In the genomic region with DNA sequence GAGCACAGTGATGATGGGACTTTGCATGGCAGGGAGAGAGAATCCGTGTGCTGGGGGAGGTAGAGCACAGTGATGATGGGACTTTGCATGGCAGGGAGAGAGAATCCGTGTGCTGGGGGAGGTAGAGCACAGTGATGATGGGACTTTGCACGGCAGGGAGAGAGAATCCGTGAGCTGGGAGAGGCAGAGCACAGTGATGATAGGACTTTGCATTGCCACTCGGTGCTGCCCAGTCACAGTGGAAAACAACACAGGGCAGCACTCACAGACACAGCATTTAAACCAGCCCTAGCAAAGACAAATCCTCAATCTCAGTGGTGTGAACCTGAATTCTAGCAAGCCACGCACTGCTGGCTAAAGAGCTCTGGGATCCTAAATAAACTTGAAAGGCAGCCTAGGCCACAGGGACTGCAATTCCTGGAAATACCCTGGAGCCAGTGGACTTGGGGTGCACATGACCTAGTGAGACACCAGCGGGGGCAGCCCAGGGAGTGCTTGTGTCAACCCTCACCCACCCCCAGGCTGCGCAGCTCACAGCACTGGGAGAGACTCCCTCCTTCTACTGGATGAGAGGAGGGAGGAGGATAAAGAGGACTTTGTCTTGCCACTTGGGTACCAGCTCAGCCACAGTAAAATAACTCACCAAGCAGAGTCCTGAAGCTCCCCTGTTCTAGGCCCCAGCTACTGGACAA, we compare ENCODE assay signal across 20 cellular contexts. TPM values are rescaled to one million over a fixed set of nuclear protein-coding genes. Genes with fewer than 3 reads are reported as not detected.
A peak's percentile ranks its signal among the peaks of the same experiment; 100 is the strongest.
DNase-seq lines count a peak whose midpoint lies in the region; ATAC-seq, FAIRE-seq and TF ChIP-seq lines count a peak whose summit lies in the region.
"Had no signal": no experiment of that assay in that cellular context is flagged by ENCODE, and none has a peak within 500 bp of the region (broad histone marks: within the 10 kb centered on the region; RNA-seq: fewer than 3 reads in every experiment).

No MANE protein-coding gene starts in this region.

- H3K79me2 ChIP-seq in K562 (ENCODE audit: control insufficient read depth, insufficient read depth, low read length) (no peaks in the 10 kb centered on the region), osteoblast (ENCODE audit: insufficient read depth, low read length) (no peaks in the 10 kb centered on the region)

- H3K36me3 Mint-ChIP-seq in CD8-positive, alpha-beta memory T cell, result peaks cover 0 to 1% (median 1%) of the 10 kb centered on the region in 3 donors
- no peaks in the 10 kb centered on the region for H3K36me3 Mint-ChIP-seq in activated CD4-positive, alpha-beta memory T cell treated with anti-CD3 and anti-CD28 coated beads for 36 hours
- H3K36me3 Mint-ChIP-seq: CD4-positive, CD25-positive, alpha-beta regulatory T cell had no signal

- no peaks in the 10 kb centered on the region; a peak in 1 of 5 replicates for H3K27me3 ChIP-seq in K562 (ENCODE audit: control insufficient read depth in 2 of 2, insufficient read depth in 2 of 2, low read length in 2 of 2)
- H3K27me3 ChIP-seq in osteoblast (ENCODE audit: insufficient read depth, low read length), result peaks cover 4% of the 10 kb centered on the region
- no peaks in the 10 kb centered on the region for H3K27me3 ChIP-seq in CD8-positive, alpha-beta memory T cell (ENCODE audit: insufficient read depth, low read length, poor library complexity, severe bottlenecking)
- H3K27me3 ChIP-seq: SJCRH30 had no signal

- no peaks in the 10 kb centered on the region for H3K9me1 ChIP-seq in K562 (ENCODE audit: control insufficient read depth, insufficient read depth, low read length)

- intact Hi-C loops in K562 (cut with micrococcal nuclease), result no loop called here
- intact Hi-C loops in activated CD4-positive, alpha-beta memory T cell treated with anti-CD3 and anti-CD28 coated beads for 36 hours (cut with micrococcal nuclease), result no loop called here

- no peak overlapping the region for H3K27ac ChIP-seq in K562 (ENCODE audit: extremely low read depth, low read depth, low read length)
- no peak overlapping the region for H3K27ac ChIP-seq in osteoblast (ENCODE audit: low read depth, low read length)
- peak overlapping the region; percentile 59 for H3K27ac ChIP-seq in temporal lobe (ENCODE audit: low read depth, low read length)
- H3K27ac ChIP-seq in CD8-positive, alpha-beta memory T cell (ENCODE audit: low read depth, low read length), result no peak overlapping the region
- H3K27ac ChIP-seq: GM23248, SJCRH30 had no signal

- no peak for FAIRE-seq in K562 (lab: Jason Lieb, UNC)

- H3K4me3 ChIP-seq in K562 (no peak overlapping the region), osteoblast (ENCODE audit: insufficient read depth, low read length) (no peak overlapping the region)
- no peak overlapping the region for H3K4me3 ChIP-seq in CD8-positive, alpha-beta memory T cell (ENCODE audit: low read length)
- H3K4me3 ChIP-seq: GM23248, SJCRH30 had no signal

- H3K4me3 Mint-ChIP-seq in CD8-positive, alpha-beta memory T cell, result no peak overlapping the region
- no peak overlapping the region for H3K4me3 Mint-ChIP-seq in activated CD4-positive, alpha-beta memory T cell treated with anti-CD3 and anti-CD28 coated beads for 36 hours
- H3K4me3 Mint-ChIP-seq: B cell; CD4-positive, CD25-positive, alpha-beta regulatory T cell; HFFc6 had no signal

- H3K27me3 Mint-ChIP-seq in CD8-positive, alpha-beta memory T cell, result peaks cover 0 to 2% of the 10 kb centered on the region in 2 donors
- no peaks in the 10 kb centered on the region for H3K27me3 Mint-ChIP-seq in activated CD4-positive, alpha-beta memory T cell treated with anti-CD3 and anti-CD28 coated beads for 36 hours
- H3K27me3 Mint-ChIP-seq: B cell; CD4-positive, CD25-positive, alpha-beta regulatory T cell had no signal

- H2AFZ ChIP-seq in K562 (ENCODE audit: low read depth, low read length) (no peak overlapping the region), osteoblast (ENCODE audit: low read length) (no peak overlapping the region)
- H2AFZ ChIP-seq: GM23248 had no signal

- H3K27ac Mint-ChIP-seq in CD8-positive, alpha-beta memory T cell, result no peak overlapping the region
- no peak overlapping the region for H3K27ac Mint-ChIP-seq in activated CD4-positive, alpha-beta memory T cell treated with anti-CD3 and anti-CD28 coated beads for 36 hours
- H3K27ac Mint-ChIP-seq: B cell, HFFc6 had no signal

- TF ChIP-seq RAD21 in K562 (CRISPR knock-in tag; conservative IDR thresholded peaks at IDR 0.05 in 1 of 2, IDR thresholded peaks at IDR 0.05 in 1 of 2), result no peak

- no peaks in the 10 kb centered on the region for H3K4me1 Mint-ChIP-seq in CD8-positive, alpha-beta memory T cell
- no peaks in the 10 kb centered on the region for H3K4me1 Mint-ChIP-seq in activated CD4-positive, alpha-beta memory T cell treated with anti-CD3 and anti-CD28 coated beads for 36 hours (ENCODE audit: low read depth)
- H3K4me1 Mint-ChIP-seq: B cell; CD4-positive, CD25-positive, alpha-beta regulatory T cell had no signal

- no peak overlapping the region for H3K4me2 ChIP-seq in K562 (ENCODE audit: insufficient read depth, low read length)
- H3K4me2 ChIP-seq in osteoblast (ENCODE audit: insufficient read depth, low read length), result no peak overlapping the region

- H3K4me1 ChIP-seq in K562 (replicated peaks in 1 of 2; ENCODE audit: control insufficient read depth in 2 of 2, insufficient read depth in 2 of 2, low read length in 2 of 2), result no peaks in the 10 kb centered on the region; a peak in 1 of 5 replicates
- H3K4me1 ChIP-seq in osteoblast (ENCODE audit: insufficient read depth, low read length), result no peaks in the 10 kb centered on the region
- no peaks in the 10 kb centered on the region for H3K4me1 ChIP-seq in CD8-positive, alpha-beta memory T cell (ENCODE audit: insufficient read depth, low read length)
- H3K4me1 ChIP-seq: SJCRH30 had no signal

- H3K9me3 ChIP-seq in K562 (replicated peaks; ENCODE audit: control insufficient read depth, insufficient read depth, low read depth, low read length) (no peaks in the 10 kb centered on the region), osteoblast (ENCODE audit: low read depth, low read length) (no peaks in the 10 kb centered on the region)
- no peaks in the 10 kb centered on the region for H3K9me3 ChIP-seq in CD8-positive, alpha-beta memory T cell (ENCODE audit: low read length)
- H3K9me3 ChIP-seq: SJCRH30 had no signal

- in situ Hi-C loops in K562 (cut with MboI), result no loop called here

- POLR2A ChIA-PET in K562 (lab: Yijun Ruan, JAX) (interaction anchor here (1.3 to 1.5 kb wide), 3 partner anchors 10 to 13 kb away, joined by 3 to 6 read pairs (median 4); no protein-coding TSS in a partner anchor), HEK293T (lab: Yijun Ruan, JAX) (no interaction called here)
- POLR2A ChIA-PET in CD8-positive, alpha-beta memory T cell (lab: Charles Lee), result no interaction called here
- POLR2A ChIA-PET in activated CD4-positive, alpha-beta memory T cell treated with anti-CD3 and anti-CD28 coated beads for 36 hours (lab: Charles Lee), result no interaction called here

- no peak for TF ChIP-seq POLR2A in K562 (conservative IDR thresholded peaks at IDR 0.05)

- H4K20me1 ChIP-seq in K562 (replicated peaks; ENCODE audit: control insufficient read depth, insufficient read depth, low read length) (no peaks in the 10 kb centered on the region), osteoblast (ENCODE audit: insufficient read depth, low read length) (peaks cover 4% of the 10 kb centered on the region)

- no peaks in the 10 kb centered on the region for H3K9me3 Mint-ChIP-seq in CD8-positive, alpha-beta memory T cell
- no peaks in the 10 kb centered on the region for H3K9me3 Mint-ChIP-seq in activated CD4-positive, alpha-beta memory T cell treated with anti-CD3 and anti-CD28 coated beads for 36 hours
- H3K9me3 Mint-ChIP-seq: CD4-positive, CD25-positive, alpha-beta regulatory T cell; HFFc6 had no signal

- TF ChIP-seq EP300 in K562 (IDR thresholded peaks at IDR 0.05; ENCODE audit: low read length), result no peak

- TF ChIP-seq CTCF in K562 (IDR thresholded peaks at IDR 0.05 in 2 of 3, conservative IDR thresholded peaks at IDR 0.05 in 1 of 3; ENCODE audit: insufficient read depth in 2 of 3, low read depth in 1 of 3, low read length in 3 of 3) (no peak), osteoblast (IDR thresholded peaks at IDR 0.05; ENCODE audit: extremely low read depth, low read depth, low read length) (no peak)

- no TSS peak for BruUV-seq in K562 (replicated peaks; lab: Mats Ljungman, UMichigan)

- CTCF ChIA-PET in K562 (lab: Yijun Ruan, JAX; ENCODE audit: low intra/inter-chr PET ratio), result no interaction called here
- CTCF ChIA-PET in HEK293T (lab: Yijun Ruan, JAX), result no interaction called here
- CTCF ChIA-PET in CD8-positive, alpha-beta memory T cell (lab: Charles Lee), result no interaction called here
- CTCF ChIA-PET in activated CD4-positive, alpha-beta memory T cell treated with anti-CD3 and anti-CD28 coated beads for 36 hours (lab: Charles Lee), result interaction anchor here (1.0 kb wide), 1 partner anchor 12 kb away, joined by 4 read pairs; no protein-coding TSS in a partner anchor

- DNase-seq in K562 (ENCODE audit: extremely low read depth in 1 of 4, low spot score in 3 of 4), result no peak
- DNase-seq in foreskin melanocyte, result peak; percentile 31
- peak; percentile 10 for DNase-seq in osteoblast (ENCODE audit: insufficient read length, low spot score, missing footprints)
- no peak for DNase-seq in HEK293T (ENCODE audit: extremely low spot score)
- no peak for DNase-seq in CD8-positive, alpha-beta memory T cell
- DNase-seq in activated CD4-positive, alpha-beta memory T cell treated with anti-CD3 and anti-CD28 coated beads for 36 hours, result no peak
- DNase-seq: CD4-positive, CD25-positive, alpha-beta regulatory T cell; DMS79; GM23248; HFFc6; KG1; NCI-H1436 treated with DMSO at 0.1 percent for 48 hours; NCI-H2029 treated with DMSO at 0.1 percent for 48 hours; NCI-H2171 treated with DMSO at 0.1 percent for 48 hours; NCI-H774; PC-3; SJCRH30 had no signal

- H3K36me3 ChIP-seq in K562 (ENCODE audit: control insufficient read depth, insufficient read depth, low read length), result no peaks in the 10 kb centered on the region
- H3K36me3 ChIP-seq in osteoblast (ENCODE audit: insufficient read depth, low read length), result no peaks in the 10 kb centered on the region
- H3K36me3 ChIP-seq in CD8-positive, alpha-beta memory T cell (ENCODE audit: insufficient read depth, low read length), result no peaks in the 10 kb centered on the region
- H3K36me3 ChIP-seq: SJCRH30 had no signal

- WGBS in K562 (ENCODE audit: insufficient coverage, low coverage, missing lambda C conversion rate), result 17% methylated on average over 8 of the region's 8 CpGs

- H3K9ac ChIP-seq in K562 (ENCODE audit: insufficient read depth in 1 of 2, low read depth in 2 of 2, low read length in 2 of 2), result no peak overlapping the region
- H3K9ac ChIP-seq: GM23248 had no signal

- ATAC-seq in K562, result peak; percentile 29; the same call in 2 of the 3 replicates
- ATAC-seq in GM21825 (IDR thresholded peaks at IDR 0.05; ENCODE audit: unreplicated experiment), result no peak
- ATAC-seq: PC-3 had no signal

RNA-seq across cellular contexts. Expression of a gene that starts 23.4 kb away (rescaled TPM):
- 20.1 and 59.7 TPM in 2 replicates for total RNA-seq in K562 (2011; cell fraction: chromatin; rRNA removed; ENCODE audit: low replicate concordance)
- total RNA-seq in K562 (2011; cell fraction: nucleolus; rRNA removed), result 29.2 and 29.7 TPM in 2 replicates
- 20.2 and 23.4 TPM in 2 replicates for total RNA-seq in K562 (2011; cell fraction: nucleoplasm; rRNA removed)
- 10.9 and 15.3 TPM in 2 replicates for total RNA-seq in K562 (2014; rRNA removed)
- total RNA-seq in K562 (2014; rRNA removed; fragmentation: Illumina TruSeq; extraction: Trizol), result 2.3 and 2.4 TPM in 2 replicates
- 8.2 TPM in 2 replicates for total RNA-seq in K562 (2015; rRNA removed; fragmentation: Illumina TruSeq; extraction: Trizol)
- 22.8 and 33.8 TPM in 2 replicates for total RNA-seq in K562 (2021)
- polyA plus RNA-seq in K562 (2011; rRNA removed), result 5.3 and 6.4 TPM in 2 replicates
- 5.6 and 14.8 TPM in 2 replicates for polyA plus RNA-seq in K562 (2011; cell fraction: cytosol; rRNA removed)
- 34.5 and 55.3 TPM in 2 replicates for polyA plus RNA-seq in K562 (2011; cell fraction: nucleus; rRNA removed)
- polyA plus RNA-seq in K562 (2012), result 13.8 and 19.9 TPM in 2 replicates
- 6.5 and 13.2 TPM in 2 replicates for polyA plus RNA-seq in K562 (2014; fragmentation: Illumina TruSeq; extraction: Trizol)
- polyA plus RNA-seq in K562 (2014; fragmentation: Nextera tagmentation; extraction: Ambion mirVana), result under 1 TPM; 0.03 to 0.14 TPM
- polyA plus RNA-seq in K562 (2014; rRNA removed), result 17.6 and 18.8 TPM in 2 replicates
- polyA minus RNA-seq in K562 (2011; rRNA and poly(A)+ RNA removed), result 2.9 and 5.0 TPM in 2 replicates
- polyA minus RNA-seq in K562 (2011; cell fraction: cytosol; rRNA and poly(A)+ RNA removed), result 10.4 and 17.2 TPM in 2 replicates
- 9.0 and 9.8 TPM in 2 replicates for polyA minus RNA-seq in K562 (2011; cell fraction: nucleus; rRNA and poly(A)+ RNA removed)
- 10.6 and 11.6 TPM in 2 replicates for total RNA-seq in osteoblast
- 13.0 TPM for total RNA-seq in temporal lobe
- total RNA-seq in CD8-positive, alpha-beta memory T cell, result 10 to 100 TPM; 71.4 to 74.5 TPM
- 4.7 TPM for polyA plus RNA-seq in CD8-positive, alpha-beta memory T cell
- total RNA-seq in activated CD4-positive, alpha-beta memory T cell treated with anti-CD3 and anti-CD28 coated beads for 36 hours, result 10 to 100 TPM; 59.9 to 67.1 TPM

Comparison
In these comparisons a context has a peak if more than half of its experiments do, and no peak if none do; other contexts are left out.
1. DNase-seq: peak in foreskin melanocyte (single experiment) and osteoblast (single experiment); none in K562 (0 of 4), HEK293T (single experiment), CD8-positive, alpha-beta memory T cell (0 of 5) and activated CD4-positive, alpha-beta memory T cell treated with anti-CD3 and anti-CD28 coated beads for 36 hours (single experiment).